In genomic region chr12:11862794-11863193, GRCh38 we compare ENCODE assay signal across 9 cellular contexts.
DNase-seq lines count a peak whose midpoint lies in the region; ATAC-seq and TF ChIP-seq lines count a peak whose summit lies in the region.
"Had no signal": no experiment of that assay in that cellular context is flagged by ENCODE, and none has a peak within 500 bp of the region (broad histone marks: within the 10 kb centered on the region; RNA-seq: fewer than 3 reads in every experiment).

No MANE protein-coding gene starts in this region.

- peak overlapping the region; percentile 38 for H3K27ac Mint-ChIP-seq in activated CD4-positive, alpha-beta T cell treated with anti-CD3 and anti-CD28 coated beads for 36 hours
- peak overlapping the region; percentile 10 for H3K27ac Mint-ChIP-seq in type B pancreatic cell
- no peak overlapping the region for H3K27ac Mint-ChIP-seq in effector memory CD8-positive, alpha-beta T cell

- no peaks in the 10 kb centered on the region for H3K27me3 ChIP-seq in lower lobe of right lung (ENCODE audit: low read depth)

- H3K4me1 Mint-ChIP-seq in activated CD4-positive, alpha-beta T cell treated with anti-CD3 and anti-CD28 coated beads for 36 hours = peaks cover 54% of the 10 kb centered on the region
- peaks cover 27% of the 10 kb centered on the region for H3K4me1 Mint-ChIP-seq in type B pancreatic cell (ENCODE audit: unreplicated experiment)
- peaks cover 0 to 10% of the 10 kb centered on the region in 2 donors for H3K4me1 Mint-ChIP-seq in effector memory CD8-positive, alpha-beta T cell (ENCODE audit: low read depth in 2 of 2)

- peaks cover 6% of the 10 kb centered on the region for H3K36me3 ChIP-seq in lower lobe of right lung

- CTCF ChIA-PET in activated CD4-positive, alpha-beta T cell treated with anti-CD3 and anti-CD28 coated beads for 36 hours (lab: Charles Lee) = no interaction called here

- H3K4me3 ChIP-seq in lower lobe of right lung = no peak overlapping the region

- POLR2A ChIA-PET in activated CD4-positive, alpha-beta T cell treated with anti-CD3 and anti-CD28 coated beads for 36 hours (lab: Charles Lee) = no interaction called here

- peaks cover 14% of the 10 kb centered on the region for H3K9me3 ChIP-seq in lower lobe of right lung

- H3K27ac ChIP-seq in cingulate gyrus (ENCODE audit: low read depth, low read length) (peak overlapping the region; percentile 78), lower lobe of right lung (peak overlapping the region; percentile 79)

- peaks cover 43% of the 10 kb centered on the region for H3K4me1 ChIP-seq in lower lobe of right lung

- intact Hi-C loops in activated CD4-positive, alpha-beta T cell treated with anti-CD3 and anti-CD28 coated beads for 36 hours (cut with DNase I, micrococcal nuclease) = no loop called here
- intact Hi-C loops in lower lobe of right lung (cut with DNase I) = no loop called here

- H3K36me3 Mint-ChIP-seq in activated CD4-positive, alpha-beta T cell treated with anti-CD3 and anti-CD28 coated beads for 36 hours (ENCODE audit: low read depth) = peaks cover 84% of the 10 kb centered on the region
- H3K36me3 Mint-ChIP-seq in type B pancreatic cell = peaks cover 71% of the 10 kb centered on the region
- peaks cover 9% of the 10 kb centered on the region for H3K36me3 Mint-ChIP-seq in effector memory CD8-positive, alpha-beta T cell (ENCODE audit: insufficient read depth)

- no peaks in the 10 kb centered on the region for H3K27me3 Mint-ChIP-seq in activated CD4-positive, alpha-beta T cell treated with anti-CD3 and anti-CD28 coated beads for 36 hours
- no peaks in the 10 kb centered on the region for H3K27me3 Mint-ChIP-seq in type B pancreatic cell
- no peaks in the 10 kb centered on the region for H3K27me3 Mint-ChIP-seq in effector memory CD8-positive, alpha-beta T cell

- peaks cover 22% of the 10 kb centered on the region for H3K9me3 Mint-ChIP-seq in activated CD4-positive, alpha-beta T cell treated with anti-CD3 and anti-CD28 coated beads for 36 hours (ENCODE audit: low read depth)
- peaks cover 4% of the 10 kb centered on the region for H3K9me3 Mint-ChIP-seq in type B pancreatic cell
- H3K9me3 Mint-ChIP-seq in effector memory CD8-positive, alpha-beta T cell = peaks cover 0 to 1% of the 10 kb centered on the region in 2 donors

- TF ChIP-seq CTCF in lower lobe of right lung (IDR thresholded peaks at IDR 0.05) = no peak
- TF ChIP-seq CTCF in type B pancreatic cell (conservative IDR thresholded peaks at IDR 0.05) = no peak

- peak; percentile 38 for ATAC-seq in activated CD4-positive, alpha-beta T cell treated with anti-CD3 and anti-CD28 coated beads for 36 hours
- peak; percentile 55 to 67 for ATAC-seq in lower lobe of right lung
- no peak for ATAC-seq in effector memory CD8-positive, alpha-beta T cell (replicated peaks)

- DNase-seq in activated CD4-positive, alpha-beta T cell treated with anti-CD3 and anti-CD28 coated beads for 36 hours = no peak
- DNase-seq in activated CD4-positive, alpha-beta T cell treated with anti-CD3 and anti-CD28 coated beads for 1 hour = no peak
- DNase-seq in lower lobe of right lung (no peak), type B pancreatic cell (ENCODE audit: extremely low spot score, unreplicated experiment) (no peak), 8988T (no peak), GM19240 (ENCODE audit: insufficient read length, low spot score) (no peak)
- DNase-seq in effector memory CD8-positive, alpha-beta T cell = no peak
- DNase-seq: NCI-H2029 had no signal

- no peak overlapping the region for H3K4me3 Mint-ChIP-seq in activated CD4-positive, alpha-beta T cell treated with anti-CD3 and anti-CD28 coated beads for 36 hours
- peak overlapping the region; percentile 5 for H3K4me3 Mint-ChIP-seq in type B pancreatic cell
- H3K4me3 Mint-ChIP-seq in effector memory CD8-positive, alpha-beta T cell = no peak overlapping the region

Comparison
In these comparisons a context has a peak if more than half of its experiments do, and no peak if none do; other contexts are left out.
1. H3K27ac Mint-ChIP-seq: peak in activated CD4-positive, alpha-beta T cell treated with anti-CD3 and anti-CD28 coated beads for 36 hours (single experiment) and type B pancreatic cell (single experiment); none in effector memory CD8-positive, alpha-beta T cell (0 of 2).